ENCODE assay signal across 19 cellular contexts in genomic region chr2:184769038-184769437, GRCh38.
DNase-seq lines count a peak whose midpoint lies in the region; ATAC-seq and TF ChIP-seq lines count a peak whose summit lies in the region.
"Had no signal": no experiment of that assay in that cellular context is flagged by ENCODE, and none has a peak within 500 bp of the region (broad histone marks: within the 10 kb centered on the region; RNA-seq: fewer than 3 reads in every experiment).

No MANE protein-coding gene starts in this region.

- H3K36me3 ChIP-seq in A673 (ENCODE audit: insufficient read depth, low read length, poor library complexity, severe bottlenecking) (no peaks in the 10 kb centered on the region), adipocyte (ENCODE audit: control insufficient read depth, insufficient read depth, low read length, severe bottlenecking) (no peaks in the 10 kb centered on the region)
- H3K36me3 ChIP-seq: breast epithelium, gastrocnemius medialis, SJSA1 had no signal

- H3K27me3 ChIP-seq in A673 (replicated peaks; ENCODE audit: insufficient read depth, low read depth, low read length, poor library complexity), result no peaks in the 10 kb centered on the region
- H3K27me3 ChIP-seq in adipocyte (replicated peaks; ENCODE audit: control insufficient read depth, insufficient read depth, low read length), result no peaks in the 10 kb centered on the region
- H3K27me3 ChIP-seq: breast epithelium, gastrocnemius medialis, SJSA1 had no signal

- H3K4me1 ChIP-seq in A673 (ENCODE audit: insufficient read depth, low read length, poor library complexity, severe bottlenecking), result peaks cover 12% of the 10 kb centered on the region
- peaks cover 7% of the 10 kb centered on the region for H3K4me1 ChIP-seq in adipocyte (ENCODE audit: control insufficient read depth, insufficient read depth, low read length)
- H3K4me1 ChIP-seq: breast epithelium, gastrocnemius medialis, psoas muscle, SJSA1 had no signal

- TF ChIP-seq CTCF in A673 (conservative IDR thresholded peaks at IDR 0.05; ENCODE audit: low read depth, low read length), result no peak

- H3K27ac ChIP-seq in A673 (ENCODE audit: low read depth, low read length, poor library complexity, severe bottlenecking), result no peak overlapping the region
- H3K27ac ChIP-seq: breast epithelium, gastrocnemius medialis, psoas muscle, SJSA1 had no signal

- intact Hi-C loops in A673 (cut with micrococcal nuclease; ENCODE audit: unreplicated experiment), result loop anchor here (5.0 to 10.0 kb wide), 2 partner anchors 117 to 154 kb away; no protein-coding TSS in a partner anchor

- no peaks in the 10 kb centered on the region for H3K36me3 Mint-ChIP-seq in activated naive CD4-positive, alpha-beta T cell treated with anti-CD3 and anti-CD28 coated beads, Interleukin-2, amount 50 U/mL, for 72 hours
- H3K36me3 Mint-ChIP-seq: natural killer cell had no signal

- ATAC-seq in GM21423 (IDR thresholded peaks at IDR 0.05; ENCODE audit: unreplicated experiment) (no peak), GM18511 (IDR thresholded peaks at IDR 0.05; ENCODE audit: unreplicated experiment) (no peak), GM19455 (IDR thresholded peaks at IDR 0.05; ENCODE audit: unreplicated experiment) (no peak)
- no peak for ATAC-seq in activated naive CD4-positive, alpha-beta T cell treated with anti-CD3 and anti-CD28 coated beads, Interleukin-2, amount 50 U/mL, for 72 hours
- ATAC-seq: gastrocnemius medialis, natural killer cell, psoas muscle had no signal

- DNase-seq in A673 (ENCODE audit: low spot score) (peak; percentile 26), HS-5 (ENCODE audit: low read depth) (peak; percentile 77), adipocyte (ENCODE audit: low read depth) (peak; percentile 77), fibroblast of peridontal ligament (ENCODE audit: extremely low read depth) (peak; percentile 72)
- DNase-seq in activated naive CD4-positive, alpha-beta T cell treated with anti-CD3 and anti-CD28 coated beads, Interleukin-2, amount 50 U/mL, for 72 hours (ENCODE audit: low spot score in 2 of 2), result no peak
- DNase-seq: activated CD8-positive, alpha-beta memory T cell treated with anti-CD3 and anti-CD28 coated beads, Interleukin-2, amount 50 U/mL, for 48 hours; effector CD8-positive, alpha-beta T cell; gastrocnemius medialis; natural killer cell; NCI-H1417 treated with DMSO at 0.1 percent for 48 hours; NCI-H446 treated with DMSO at 0.1 percent for 48 hours; psoas muscle; T1000 had no signal

- H3K9ac ChIP-seq in adipocyte (ENCODE audit: low read length), result no peak overlapping the region

- CTCF ChIA-PET in A673 (lab: Charles Lee), result no interaction called here

- POLR2A ChIA-PET in A673 (lab: Charles Lee; ENCODE audit: low non-redundant PET), result no interaction called here

- H3K9me3 ChIP-seq in A673 (ENCODE audit: low read depth, low read length, poor library complexity, severe bottlenecking), result no peaks in the 10 kb centered on the region
- H3K9me3 ChIP-seq in adipocyte (ENCODE audit: control insufficient read depth, low read length), result no peaks in the 10 kb centered on the region
- H3K9me3 ChIP-seq: breast epithelium, gastrocnemius medialis, psoas muscle, SJSA1 had no signal

- no TSS peak for BruUV-seq in A673 (replicated peaks; lab: Mats Ljungman, UMichigan)

- peaks cover 0 to 7% of the 10 kb centered on the region in 2 donors for H3K9me3 Mint-ChIP-seq in activated naive CD4-positive, alpha-beta T cell treated with anti-CD3 and anti-CD28 coated beads, Interleukin-2, amount 50 U/mL, for 72 hours
- H3K9me3 Mint-ChIP-seq: stimulated activated naive CD8-positive, alpha-beta T cell treated with anti-CD3 and anti-CD28 coated beads, Interleukin-15, Interleukin-2, amounts not matched to agents 100 ng/mL and 50 ng/mL, for 24 hours had no signal

- H3K27ac Mint-ChIP-seq in activated naive CD4-positive, alpha-beta T cell treated with anti-CD3 and anti-CD28 coated beads, Interleukin-2, amount 50 U/mL, for 72 hours, result no peak overlapping the region
- H3K27ac Mint-ChIP-seq: natural killer cell; stimulated activated naive CD8-positive, alpha-beta T cell treated with anti-CD3 and anti-CD28 coated beads, Interleukin-15, Interleukin-2, amounts not matched to agents 100 ng/mL and 50 ng/mL, for 24 hours had no signal

- H3K4me3 ChIP-seq in A673 (ENCODE audit: low read depth, low read length, poor library complexity, severe bottlenecking) (no peak overlapping the region), adipocyte (ENCODE audit: low read length) (no peak overlapping the region)
- H3K4me3 ChIP-seq: breast epithelium, gastrocnemius medialis, psoas muscle, SJSA1 had no signal

Comparison
In these comparisons a context has a peak if more than half of its experiments do, and no peak if none do; other contexts are left out.
1. DNase-seq: peak in A673 (single experiment), HS-5 (single experiment), adipocyte (single experiment) and fibroblast of peridontal ligament (single experiment); none in activated naive CD4-positive, alpha-beta T cell treated with anti-CD3 and anti-CD28 coated beads, Interleukin-2, amount 50 U/mL, for 72 hours (0 of 2).